Comparison of ENCODE assay signal across 1 cellular context in genomic region chr6:161303628-161304340, GRCh38.
TF ChIP-seq lines count a peak whose summit lies in the region.

No MANE protein-coding gene starts in this region.

TF ChIP-seq in HepG2, 621 proteins besides CTCF, POLR2A, EP300 and RAD21 (continued from another document):
- TF ChIP-seq CREM (IDR thresholded peaks at IDR 0.05) (no peak), CREM (CRISPR knock-in tag; IDR thresholded peaks at IDR 0.05) (no peak), KLF15 (CRISPR knock-in tag; IDR thresholded peaks at IDR 0.05; ENCODE audit: borderline replicate concordance) (no peak), MAFK (conservative IDR thresholded peaks at IDR 0.05 in 1 of 2, IDR thresholded peaks at IDR 0.05 in 1 of 2; ENCODE audit: low read length in 2 of 2) (no peak), SMAD3 (CRISPR knock-in tag; IDR thresholded peaks at IDR 0.05) (no peak), YEATS2 (CRISPR knock-in tag; IDR thresholded peaks at IDR 0.05; ENCODE audit: borderline replicate concordance) (no peak), CSRNP1 (CRISPR knock-in tag; IDR thresholded peaks at IDR 0.05) (no peak), FOSL2 (CRISPR knock-in tag; IDR thresholded peaks at IDR 0.05) (no peak)
- TF ChIP-seq, protein P1, sequence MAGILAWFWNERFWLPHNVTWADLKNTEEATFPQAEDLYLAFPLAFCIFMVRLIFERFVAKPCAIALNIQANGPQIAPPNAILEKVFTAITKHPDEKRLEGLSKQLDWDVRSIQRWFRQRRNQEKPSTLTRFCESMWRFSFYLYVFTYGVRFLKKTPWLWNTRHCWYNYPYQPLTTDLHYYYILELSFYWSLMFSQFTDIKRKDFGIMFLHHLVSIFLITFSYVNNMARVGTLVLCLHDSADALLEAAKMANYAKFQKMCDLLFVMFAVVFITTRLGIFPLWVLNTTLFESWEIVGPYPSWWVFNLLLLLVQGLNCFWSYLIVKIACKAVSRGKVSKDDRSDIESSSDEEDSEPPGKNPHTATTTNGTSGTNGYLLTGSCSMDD (CRISPR knock-in tag; IDR thresholded peaks at IDR 0.05): no peak
